ENCODE assay signal across 1 cellular context in genomic region chr1:168266644-168267186, GRCh38.
TF ChIP-seq lines count a peak whose summit lies in the region.

No MANE protein-coding gene starts in this region.

TF ChIP-seq in K562, 482 proteins besides CTCF, POLR2A, EP300 and RAD21:
- TF ChIP-seq NFIC (IDR thresholded peaks at IDR 0.05) = peak; percentile 68
- no peak for TF ChIP-seq ZBTB2 (IDR thresholded peaks at IDR 0.05)
- no peak for TF ChIP-seq RBFOX2 (IDR thresholded peaks at IDR 0.05; ENCODE audit: low read depth, low read length)
- peak; percentile 29; the same call in 1 of the 2 replicates for TF ChIP-seq CBFA2T2 (conservative IDR thresholded peaks at IDR 0.05)
- TF ChIP-seq NCOA4 (IDR thresholded peaks at IDR 0.05; ENCODE audit: partially characterized antibody) = no peak
- no peak for TF ChIP-seq HSF4 (CRISPR knock-in tag; IDR thresholded peaks at IDR 0.05; ENCODE audit: borderline replicate concordance)
- no peak for TF ChIP-seq LARP7 (IDR thresholded peaks at IDR 0.05)
- TF ChIP-seq CREB1 (IDR thresholded peaks at IDR 0.05) = no peak
- TF ChIP-seq CREB1 (CRISPR knock-in tag; IDR thresholded peaks at IDR 0.05) = no peak
- no peak for TF ChIP-seq IFI16 (CRISPR knock-in tag; IDR thresholded peaks at IDR 0.05)
- no peak for TF ChIP-seq THRB (CRISPR knock-in tag; conservative IDR thresholded peaks at IDR 0.05)
- TF ChIP-seq TAL1 (IDR thresholded peaks at IDR 0.05) = no peak
- no peak for TF ChIP-seq U2AF1 (optimal IDR thresholded peaks at IDR 0.05; ENCODE audit: low read depth, low read length)
- TF ChIP-seq FOXK1 (CRISPR knock-in tag; IDR thresholded peaks at IDR 0.05; ENCODE audit: borderline replicate concordance) = no peak
- TF ChIP-seq MED1 (CRISPR knock-in tag; IDR thresholded peaks at IDR 0.05; ENCODE audit: borderline replicate concordance) = no peak
- TF ChIP-seq MAZ (CRISPR knock-in tag; conservative IDR thresholded peaks at IDR 0.05 in 1 of 2, IDR thresholded peaks at IDR 0.05 in 1 of 2) = no peak
- no peak for TF ChIP-seq HNRNPLL (IDR thresholded peaks at IDR 0.05; ENCODE audit: low read depth, low read length, poor library complexity, severe bottlenecking)
- no peak for TF ChIP-seq ZNF507 (tag; conservative IDR thresholded peaks at IDR 0.05)
- TF ChIP-seq ELK3 (CRISPR knock-in tag; IDR thresholded peaks at IDR 0.05) = no peak
- no peak for TF ChIP-seq NFXL1 (CRISPR knock-in tag; IDR thresholded peaks at IDR 0.05)
- no peak for TF ChIP-seq HDAC8 (tag; IDR thresholded peaks at IDR 0.05)
- TF ChIP-seq NR2C1 (IDR thresholded peaks at IDR 0.05) = no peak
- TF ChIP-seq NR2C1 (tag; IDR thresholded peaks at IDR 0.05) = no peak
- TF ChIP-seq ZC3H11A (IDR thresholded peaks at IDR 0.05; ENCODE audit: low read depth, low read length) = no peak
- TF ChIP-seq RBM14 (IDR thresholded peaks at IDR 0.05; ENCODE audit: borderline replicate concordance, insufficient read depth, low read depth, low read length) = no peak
- no peak for TF ChIP-seq SFPQ (IDR thresholded peaks at IDR 0.05; ENCODE audit: low read depth, low read length)
- no peak for TF ChIP-seq KDM5B (IDR thresholded peaks at IDR 0.05; ENCODE audit: insufficient replicate concordance, low read depth, low read length)
- no peak for TF ChIP-seq ZZZ3 (IDR thresholded peaks at IDR 0.05)
- no peak for TF ChIP-seq USF1 (CRISPR knock-in tag; IDR thresholded peaks at IDR 0.05)
- TF ChIP-seq CHD4 (IDR thresholded peaks at IDR 0.05; ENCODE audit: insufficient read depth, insufficient replicate concordance, low read depth, low read length, poor library complexity, severe bottlenecking) = no peak
- TF ChIP-seq NR4A1 (CRISPR knock-in tag; IDR thresholded peaks at IDR 0.05) = no peak
- TF ChIP-seq NR4A1 (tag; IDR thresholded peaks at IDR 0.05) = no peak
- no peak for TF ChIP-seq E2F5 (CRISPR knock-in tag; IDR thresholded peaks at IDR 0.05)
- TF ChIP-seq TFAP4 (CRISPR knock-in tag; IDR thresholded peaks at IDR 0.05; ENCODE audit: borderline replicate concordance) = peak; percentile 13; the same call in 1 of the 2 replicates
- TF ChIP-seq CBFA2T3 (IDR thresholded peaks at IDR 0.05) = peak; percentile 63
- no peak for TF ChIP-seq ZNF280B (CRISPR knock-in tag; IDR thresholded peaks at IDR 0.05)
- no peak for TF ChIP-seq PHF8 (IDR thresholded peaks at IDR 0.05; ENCODE audit: borderline replicate concordance, low read length)
- no peak for TF ChIP-seq POLR3A (IDR thresholded peaks at IDR 0.05; ENCODE audit: borderline replicate concordance, extremely low read depth, insufficient read depth, insufficient read length)
- TF ChIP-seq HMBOX1 (IDR thresholded peaks at IDR 0.05) = peak; percentile 63
- TF ChIP-seq NONO (IDR thresholded peaks at IDR 0.05; ENCODE audit: low read depth in 2 of 2, low read length in 1 of 2) = no peak
- no peak for TF ChIP-seq POLR2AphosphoS5 (IDR thresholded peaks at IDR 0.05; ENCODE audit: control insufficient read depth, insufficient read depth, low read depth, low read length)
- no peak for TF ChIP-seq ZNF134 (CRISPR knock-in tag; conservative IDR thresholded peaks at IDR 0.05)
- no peak for TF ChIP-seq HIVEP1 (CRISPR knock-in tag; IDR thresholded peaks at IDR 0.05)
- no peak for TF ChIP-seq ZNF347 (CRISPR knock-in tag; IDR thresholded peaks at IDR 0.05; ENCODE audit: low read depth)
- TF ChIP-seq TAF9B (IDR thresholded peaks at IDR 0.05; ENCODE audit: partially characterized antibody) = no peak
- TF ChIP-seq ZNF707 (CRISPR knock-in tag; conservative IDR thresholded peaks at IDR 0.05) = no peak
- no peak for TF ChIP-seq ZMIZ1 (IDR thresholded peaks at IDR 0.05; ENCODE audit: low read depth in 2 of 2, low read length in 2 of 2)
- peak; percentile 8 for TF ChIP-seq MEIS2 (IDR thresholded peaks at IDR 0.05; ENCODE audit: partially characterized antibody)
- TF ChIP-seq KAT8 (IDR thresholded peaks at IDR 0.05; ENCODE audit: low read depth) = no peak
- TF ChIP-seq ZNF408 (CRISPR knock-in tag; IDR thresholded peaks at IDR 0.05; ENCODE audit: low read depth) = no peak
- TF ChIP-seq TEAD4 (IDR thresholded peaks at IDR 0.05; ENCODE audit: low read length) = no peak
- no peak for TF ChIP-seq TEAD4 (CRISPR knock-in tag; IDR thresholded peaks at IDR 0.05; ENCODE audit: borderline replicate concordance)
- no peak for TF ChIP-seq HOXB6 (CRISPR knock-in tag; IDR thresholded peaks at IDR 0.05; ENCODE audit: borderline replicate concordance)
- no peak for TF ChIP-seq NCOR1 (IDR thresholded peaks at IDR 0.05)
- TF ChIP-seq FOS (IDR thresholded peaks at IDR 0.05; ENCODE audit: extremely low read depth, insufficient read length) = no peak
